In the genomic region with DNA sequence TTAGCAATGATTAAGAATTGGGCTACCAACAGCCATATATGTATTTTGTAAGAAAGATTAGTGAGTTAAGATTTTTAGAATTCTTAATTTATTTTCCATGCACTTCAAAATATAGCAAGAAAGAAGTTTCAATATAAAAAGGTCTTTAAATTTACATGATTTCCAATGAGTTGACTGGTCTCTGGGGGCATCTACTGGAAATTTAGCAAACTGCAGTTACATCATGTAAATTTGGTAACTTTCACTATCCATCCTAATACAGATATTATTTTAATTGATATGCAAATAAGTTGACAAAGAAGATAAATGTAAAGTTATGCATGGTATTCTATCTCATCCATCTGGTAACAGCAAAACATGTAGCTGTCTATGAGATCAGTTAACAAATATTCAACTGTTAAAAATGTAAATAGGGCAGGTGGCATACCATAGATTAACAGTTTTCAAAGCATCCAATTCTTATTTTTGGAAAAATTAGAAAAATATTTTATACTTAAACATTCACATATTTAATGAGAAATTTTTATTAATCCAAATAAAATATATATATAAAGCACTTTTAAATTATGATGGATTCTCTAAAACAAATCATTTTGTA, we compare ENCODE assay signal across 8 cellular contexts. TPM values are rescaled to one million over a fixed set of nuclear protein-coding genes. Genes with fewer than 3 reads are reported as not detected.
DNase-seq lines count a peak whose midpoint lies in the region; ATAC-seq and TF ChIP-seq lines count a peak whose summit lies in the region.

No MANE protein-coding gene starts in this region.

- H3K79me1 ChIP-seq in mesenchymal stem cell (replicated peaks; ENCODE audit: low read length, poor library complexity, severe bottlenecking): no peaks in the 10 kb centered on the region

- H2BK12ac ChIP-seq in mesenchymal stem cell (ENCODE audit: low read length in 2 of 2): no peak overlapping the region

- no peak overlapping the region for H3K4ac ChIP-seq in mesenchymal stem cell (ENCODE audit: low read depth in 1 of 2, low read length in 2 of 2)

- TF ChIP-seq CTCF in DOHH2 (IDR thresholded peaks at IDR 0.05; ENCODE audit: low read depth, low read length, poor library complexity, severe bottlenecking): peak; percentile 59

- no peak overlapping the region for H3K9ac ChIP-seq in mesenchymal stem cell (ENCODE audit: low read length)

- H2AFZ ChIP-seq in mesenchymal stem cell (ENCODE audit: low read depth, low read length): no peak overlapping the region

- H3K4me1 ChIP-seq in DOHH2 (ENCODE audit: control insufficient read depth, low read length): no peaks in the 10 kb centered on the region
- H3K4me1 ChIP-seq in mesenchymal stem cell (ENCODE audit: control insufficient read depth, insufficient read depth, low read depth, low read length): no peaks in the 10 kb centered on the region

- H3F3A ChIP-seq in DOHH2 (ENCODE audit: control insufficient read depth, insufficient read depth): no peaks in the 10 kb centered on the region

- no peak overlapping the region for H3K23ac ChIP-seq in mesenchymal stem cell (ENCODE audit: low read length in 2 of 2)

- no peaks in the 10 kb centered on the region for H3K9me2 ChIP-seq in DOHH2 (replicated peaks; ENCODE audit: control insufficient read depth, low read length)

- H3K14ac ChIP-seq in mesenchymal stem cell (ENCODE audit: low read length in 2 of 2): no peak overlapping the region

- no peak overlapping the region for H2BK5ac ChIP-seq in mesenchymal stem cell (ENCODE audit: low read depth, low read length, poor library complexity, severe bottlenecking)

- DNase-seq in NCI-H526 treated with DMSO at 0.1 percent for 48 hours (lab: John Stamatoyannopoulos, UW) (peak; percentile 24), mesenchymal stem cell (peak; percentile 55), 8988T (no peak), HuH-7.5 (ENCODE audit: low spot score) (no peak)
- DNase-seq in central memory CD4-positive, alpha-beta T cell: peak; percentile 5

- H3K4me3 ChIP-seq in DOHH2 (ENCODE audit: low read length) (no peak overlapping the region), mesenchymal stem cell (ENCODE audit: insufficient read depth in 1 of 2, low read depth in 1 of 2, low read length in 2 of 2) (no peak overlapping the region)

- H3K79me2 ChIP-seq in DOHH2 (ENCODE audit: control insufficient read depth, low read length): no peaks in the 10 kb centered on the region

- H3K18ac ChIP-seq in mesenchymal stem cell (ENCODE audit: low read depth in 1 of 2, low read length in 2 of 2): no peak overlapping the region

- ATAC-seq in GM21528 (IDR thresholded peaks at IDR 0.05; ENCODE audit: low FRiP score, unreplicated experiment): peak; percentile 64
- ATAC-seq in GM19397 (IDR thresholded peaks at IDR 0.05; ENCODE audit: unreplicated experiment): no peak

- no peaks in the 10 kb centered on the region for H3K9me3 ChIP-seq in DOHH2 (ENCODE audit: control insufficient read depth, insufficient read depth, low read length)
- H3K9me3 ChIP-seq in mesenchymal stem cell (ENCODE audit: control insufficient read depth, low read length): no peaks in the 10 kb centered on the region

- H4K20me1 ChIP-seq in DOHH2 (ENCODE audit: control insufficient read depth, insufficient read depth, low read depth, low read length): no peaks in the 10 kb centered on the region

- H3K27ac ChIP-seq in DOHH2 (ENCODE audit: low read depth, low read length): no peak overlapping the region
- no peak overlapping the region for H3K27ac ChIP-seq in mesenchymal stem cell (ENCODE audit: low read length, poor library complexity, severe bottlenecking)

- no peak overlapping the region for H2BK15ac ChIP-seq in mesenchymal stem cell (ENCODE audit: low read depth, poor library complexity, severe bottlenecking)

- no peak overlapping the region for H4K8ac ChIP-seq in mesenchymal stem cell (ENCODE audit: low read length)

- H4K91ac ChIP-seq in mesenchymal stem cell (ENCODE audit: low read length): no peak overlapping the region

- no peak overlapping the region for H2BK120ac ChIP-seq in mesenchymal stem cell (ENCODE audit: low read depth, low read length)

- H3K4me2 ChIP-seq in DOHH2 (ENCODE audit: low read length) (no peak overlapping the region), mesenchymal stem cell (ENCODE audit: low read length, poor library complexity, severe bottlenecking) (no peak overlapping the region)

- no peak overlapping the region for H2AK5ac ChIP-seq in mesenchymal stem cell (ENCODE audit: low read length, severe bottlenecking)

- H3K27me3 ChIP-seq in DOHH2 (ENCODE audit: control insufficient read depth, low read length) (peaks cover 2% of the 10 kb centered on the region; the same call in 1 of the 2 replicates), mesenchymal stem cell (ENCODE audit: control insufficient read depth in 1 of 2, insufficient read depth in 1 of 2, low read length in 2 of 2) (no peaks in the 10 kb centered on the region)

- H3K36me3 ChIP-seq in DOHH2 (ENCODE audit: control insufficient read depth, low read length) (no peaks in the 10 kb centered on the region), mesenchymal stem cell (ENCODE audit: control insufficient read depth in 1 of 2, insufficient read depth in 2 of 2, low read depth in 1 of 2, low read length in 2 of 2) (no peaks in the 10 kb centered on the region)

RNA-seq across cellular contexts. Expression of a gene that starts 29.1 kb away (rescaled TPM):
- polyA plus RNA-seq in mesenchymal stem cell (2013, experiment 1 of 2): 0.03 TPM
- 0.10 TPM for polyA plus RNA-seq in mesenchymal stem cell (2013, experiment 2 of 2)

Comparison
In these comparisons a context has a peak if more than half of its experiments do, and no peak if none do; other contexts are left out.
1. DNase-seq: peak in NCI-H526 treated with DMSO at 0.1 percent for 48 hours (single experiment), central memory CD4-positive, alpha-beta T cell (single experiment) and mesenchymal stem cell (single experiment); none in 8988T (single experiment) and HuH-7.5 (single experiment).